8 cellular contexts compared by ENCODE assay signal in genomic region chr17:64504769-64505319, GRCh38. TPM values are rescaled to one million over a fixed set of nuclear protein-coding genes. Genes with fewer than 3 reads are reported as not detected.
A peak's percentile ranks its signal among the peaks of the same experiment; 100 is the strongest.
DNase-seq lines count a peak whose midpoint lies in the region; ATAC-seq and TF ChIP-seq lines count a peak whose summit lies in the region.

No MANE protein-coding gene starts in this region.

- TF ChIP-seq CTCF in BJ (IDR thresholded peaks at IDR 0.05; ENCODE audit: insufficient read depth, low read depth, low read length) (no peak), KMS-11 (conservative IDR thresholded peaks at IDR 0.05; ENCODE audit: low read depth, low read length) (no peak)

- H3K36me3 ChIP-seq in BJ (ENCODE audit: control insufficient read depth, insufficient read depth, low read length) = peaks cover 33% of the 10 kb centered on the region
- H3K36me3 ChIP-seq in KMS-11 (ENCODE audit: insufficient read depth) = peaks cover 53% of the 10 kb centered on the region
- H3K36me3 ChIP-seq in mucosa of stomach (ENCODE audit: control insufficient read depth, insufficient read depth, low read length) = peaks cover 30% of the 10 kb centered on the region

- peaks cover 62% of the 10 kb centered on the region for H3K4me1 ChIP-seq in KMS-11 (ENCODE audit: low read depth, poor library complexity, severe bottlenecking)
- peaks cover 10% of the 10 kb centered on the region for H3K4me1 ChIP-seq in mucosa of stomach (ENCODE audit: control insufficient read depth, insufficient read depth, low read length)

- peak overlapping the region; percentile 99 for H3K27ac ChIP-seq in KMS-11
- H3K27ac ChIP-seq in caudate nucleus (ENCODE audit: low read depth, low read length) = peak overlapping the region; percentile 94

- H3K9me3 ChIP-seq in mucosa of stomach (ENCODE audit: control insufficient read depth, low read length) = no peaks in the 10 kb centered on the region

- H2AFZ ChIP-seq in KMS-11 (ENCODE audit: low read depth) = no peak overlapping the region

- peaks cover 62% of the 10 kb centered on the region for H4K20me1 ChIP-seq in KMS-11 (ENCODE audit: insufficient read depth)

- CTCF ChIA-PET in BJ (lab: Yijun Ruan, JAX) = interaction anchor here (0.5 to 7.5 kb wide), 7 partner anchors 8 to 144 kb away, joined by 3 to 33 read pairs (median 5); partner anchors contain the start of gene POLG2

- peak overlapping the region; percentile 55 for H3K4me2 ChIP-seq in KMS-11

- no peak for ATAC-seq in GM21529 (IDR thresholded peaks at IDR 0.05; ENCODE audit: unreplicated experiment)

- H3K27me3 ChIP-seq in BJ (ENCODE audit: control insufficient read depth, insufficient read depth, low read length) (no peaks in the 10 kb centered on the region), KMS-11 (ENCODE audit: insufficient read depth, low read depth) (no peaks in the 10 kb centered on the region), mucosa of stomach (ENCODE audit: control insufficient read depth, insufficient read depth, low read length) (no peaks in the 10 kb centered on the region)

- peaks cover 88% of the 10 kb centered on the region for H3K79me2 ChIP-seq in KMS-11 (ENCODE audit: insufficient read depth, low read depth)

- H3K9ac ChIP-seq in KMS-11 (peak overlapping the region; percentile 100), mucosa of stomach (ENCODE audit: low read length) (peak overlapping the region; percentile 100)

- DNase-seq in BJ (ENCODE audit: low read depth) (no peak), caudate nucleus (lab: John Stamatoyannopoulos, UW) (peak in 1 of 61 donors; percentile 34), HPDE6-E6E7 (ENCODE audit: extremely low spot score) (no peak), NCI-H345 (lab: John Stamatoyannopoulos, UW) (no peak), GM19240 (ENCODE audit: insufficient read length, low spot score) (no peak)

- peak overlapping the region; percentile 99 for H3K4me3 ChIP-seq in BJ (ENCODE audit: low read depth, low read length)
- no peak overlapping the region for H3K4me3 ChIP-seq in KMS-11 (IDR thresholded peaks at IDR 0.05; ENCODE audit: insufficient read depth, low read depth, low read length)
- peak overlapping the region; percentile 52 for H3K4me3 ChIP-seq in mucosa of stomach (ENCODE audit: low read length)

- POLR2A ChIA-PET in BJ (lab: Charles Lee) = interaction anchor here (0.5 to 1.0 kb wide), 7 partner anchors 8 to 1464 kb away, joined by 3 to 8 read pairs (median 3); partner anchors contain the start of gene POLG2

RNA-seq across cellular contexts. Expression of gene DDX5, which starts 1.2 kb away (rescaled TPM):
- polyA plus RNA-seq in BJ (2011; rRNA removed) = 636 and 850 TPM in 2 replicates
- 589 and 728 TPM in 2 replicates for polyA minus RNA-seq in BJ (2011; rRNA and poly(A)+ RNA removed)

RNA-seq across cellular contexts. Expression of gene CEP95, which starts 1.9 kb away (rescaled TPM):
- 17.6 and 26.3 TPM in 2 replicates for polyA plus RNA-seq in BJ (2011; rRNA removed)
- polyA minus RNA-seq in BJ (2011; rRNA and poly(A)+ RNA removed) = 9.5 and 9.8 TPM in 2 replicates

RNA-seq across cellular contexts. Expression of gene POLG2, which starts 8.0 kb away (rescaled TPM):
- 4.5 and 5.7 TPM in 2 replicates for polyA plus RNA-seq in BJ (2011; rRNA removed)
- polyA minus RNA-seq in BJ (2011; rRNA and poly(A)+ RNA removed) = 3.9 and 4.1 TPM in 2 replicates

RNA-seq across cellular contexts. Expression of gene MILR1, which starts 55.9 kb away (rescaled TPM):
- 0.75 and 1.8 TPM in 2 replicates for polyA plus RNA-seq in BJ (2011; rRNA removed)
- polyA minus RNA-seq in BJ (2011; rRNA and poly(A)+ RNA removed) = 0.31 and 0.76 TPM in 2 replicates
